Comparison of ENCODE assay signal across 1 cellular context in the genomic region with DNA sequence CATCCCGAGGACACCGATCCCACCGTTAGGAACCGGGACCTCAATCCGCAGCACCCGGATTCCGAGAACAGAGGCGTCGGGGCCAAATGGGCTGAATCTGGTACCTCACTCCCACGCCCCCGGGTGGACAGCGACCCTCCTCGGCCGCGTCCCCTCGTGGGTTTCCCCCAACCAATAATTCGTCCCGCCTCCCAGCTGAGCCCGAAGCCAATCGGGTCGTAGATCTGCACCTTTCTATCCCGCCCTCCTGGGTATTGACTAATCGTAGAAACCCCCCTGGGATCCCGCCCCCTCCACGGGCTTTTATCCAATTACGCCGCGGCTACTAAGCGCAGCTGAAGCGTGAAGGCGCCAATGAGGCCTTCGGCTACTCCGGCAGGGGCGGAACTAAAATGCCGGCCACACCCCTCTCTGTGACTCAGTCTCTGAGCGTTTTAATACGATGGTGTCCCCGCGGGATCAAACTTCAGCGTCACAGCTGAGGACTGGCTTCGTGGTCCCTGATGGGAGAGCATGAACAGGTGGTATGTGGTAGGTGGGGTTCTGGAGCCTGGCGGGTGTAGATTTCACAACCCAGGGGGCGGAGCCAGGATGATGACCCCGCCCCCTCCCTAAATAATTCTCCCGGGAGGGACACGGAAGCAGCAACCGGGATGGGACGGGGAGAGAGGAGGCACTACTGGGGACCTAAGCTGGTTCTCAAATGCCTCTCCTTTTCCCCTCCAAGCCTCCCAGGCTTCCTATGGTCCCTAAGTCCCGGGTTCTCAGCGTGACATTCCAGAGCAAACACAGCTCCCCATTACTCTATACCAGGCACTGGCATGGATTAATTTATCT.
TF ChIP-seq lines count a peak whose summit lies in the region.

A gene with protein sequence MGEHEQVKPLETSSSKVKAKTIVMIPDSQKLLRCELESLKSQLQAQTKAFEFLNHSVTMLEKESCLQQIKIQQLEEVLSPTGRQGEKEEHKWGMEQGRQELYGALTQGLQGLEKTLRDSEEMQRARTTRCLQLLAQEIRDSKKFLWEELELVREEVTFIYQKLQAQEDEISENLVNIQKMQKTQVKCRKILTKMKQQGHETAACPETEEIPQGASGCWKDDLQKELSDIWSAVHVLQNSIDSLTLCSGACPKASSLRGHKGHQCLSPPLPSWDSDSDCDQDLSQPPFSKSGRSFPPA (plus strand): TSS at position 416 of the 837 bp plus-strand sequence. CDS start 88 bp downstream, at position 504.
TSS of gene TMEM205 (minus strand) at position 165 of the 837 bp plus-strand sequence. CDS start 649 bp downstream, outside the sequence.

TF ChIP-seq in HepG2, 621 proteins besides CTCF, POLR2A, EP300 and RAD21 (continues in another document):
- no peak for TF ChIP-seq MTF1 (CRISPR knock-in tag; IDR thresholded peaks at IDR 0.05)
- TF ChIP-seq KLF16 (CRISPR knock-in tag; IDR thresholded peaks at IDR 0.05), result peak in 1 of 2 experiments; percentile 30; a peak in 1 of 4 replicates
- TF ChIP-seq HOXA3 (CRISPR knock-in tag; IDR thresholded peaks at IDR 0.05), result peak; percentile 46; the same call in 1 of the 2 replicates
- TF ChIP-seq ZNF790 (CRISPR knock-in tag; IDR thresholded peaks at IDR 0.05; ENCODE audit: borderline replicate concordance), result peak; percentile 43; the same call in 1 of the 2 replicates
- 0 out of 2 replicates have a peak, but pooled peaks have one; percentile 2 for TF ChIP-seq ZNF768 (CRISPR knock-in tag; IDR thresholded peaks at IDR 0.05)
- TF ChIP-seq, protein P1, sequence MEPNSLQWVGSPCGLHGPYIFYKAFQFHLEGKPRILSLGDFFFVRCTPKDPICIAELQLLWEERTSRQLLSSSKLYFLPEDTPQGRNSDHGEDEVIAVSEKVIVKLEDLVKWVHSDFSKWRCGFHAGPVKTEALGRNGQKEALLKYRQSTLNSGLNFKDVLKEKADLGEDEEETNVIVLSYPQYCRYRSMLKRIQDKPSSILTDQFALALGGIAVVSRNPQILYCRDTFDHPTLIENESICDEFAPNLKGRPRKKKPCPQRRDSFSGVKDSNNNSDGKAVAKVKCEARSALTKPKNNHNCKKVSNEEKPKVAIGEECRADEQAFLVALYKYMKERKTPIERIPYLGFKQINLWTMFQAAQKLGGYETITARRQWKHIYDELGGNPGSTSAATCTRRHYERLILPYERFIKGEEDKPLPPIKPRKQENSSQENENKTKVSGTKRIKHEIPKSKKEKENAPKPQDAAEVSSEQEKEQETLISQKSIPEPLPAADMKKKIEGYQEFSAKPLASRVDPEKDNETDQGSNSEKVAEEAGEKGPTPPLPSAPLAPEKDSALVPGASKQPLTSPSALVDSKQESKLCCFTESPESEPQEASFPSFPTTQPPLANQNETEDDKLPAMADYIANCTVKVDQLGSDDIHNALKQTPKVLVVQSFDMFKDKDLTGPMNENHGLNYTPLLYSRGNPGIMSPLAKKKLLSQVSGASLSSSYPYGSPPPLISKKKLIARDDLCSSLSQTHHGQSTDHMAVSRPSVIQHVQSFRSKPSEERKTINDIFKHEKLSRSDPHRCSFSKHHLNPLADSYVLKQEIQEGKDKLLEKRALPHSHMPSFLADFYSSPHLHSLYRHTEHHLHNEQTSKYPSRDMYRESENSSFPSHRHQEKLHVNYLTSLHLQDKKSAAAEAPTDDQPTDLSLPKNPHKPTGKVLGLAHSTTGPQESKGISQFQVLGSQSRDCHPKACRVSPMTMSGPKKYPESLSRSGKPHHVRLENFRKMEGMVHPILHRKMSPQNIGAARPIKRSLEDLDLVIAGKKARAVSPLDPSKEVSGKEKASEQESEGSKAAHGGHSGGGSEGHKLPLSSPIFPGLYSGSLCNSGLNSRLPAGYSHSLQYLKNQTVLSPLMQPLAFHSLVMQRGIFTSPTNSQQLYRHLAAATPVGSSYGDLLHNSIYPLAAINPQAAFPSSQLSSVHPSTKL (CRISPR knock-in tag; IDR thresholded peaks at IDR 0.05), result peak; percentile 17; the same call in 1 of the 2 replicates
- TF ChIP-seq ZNF605 (CRISPR knock-in tag; IDR thresholded peaks at IDR 0.05), result peak; percentile 66
- no peak for TF ChIP-seq ZNF709 (CRISPR knock-in tag; IDR thresholded peaks at IDR 0.05)
- peak; percentile 93 for TF ChIP-seq NFYC (CRISPR knock-in tag; IDR thresholded peaks at IDR 0.05)
- TF ChIP-seq, protein P2, sequence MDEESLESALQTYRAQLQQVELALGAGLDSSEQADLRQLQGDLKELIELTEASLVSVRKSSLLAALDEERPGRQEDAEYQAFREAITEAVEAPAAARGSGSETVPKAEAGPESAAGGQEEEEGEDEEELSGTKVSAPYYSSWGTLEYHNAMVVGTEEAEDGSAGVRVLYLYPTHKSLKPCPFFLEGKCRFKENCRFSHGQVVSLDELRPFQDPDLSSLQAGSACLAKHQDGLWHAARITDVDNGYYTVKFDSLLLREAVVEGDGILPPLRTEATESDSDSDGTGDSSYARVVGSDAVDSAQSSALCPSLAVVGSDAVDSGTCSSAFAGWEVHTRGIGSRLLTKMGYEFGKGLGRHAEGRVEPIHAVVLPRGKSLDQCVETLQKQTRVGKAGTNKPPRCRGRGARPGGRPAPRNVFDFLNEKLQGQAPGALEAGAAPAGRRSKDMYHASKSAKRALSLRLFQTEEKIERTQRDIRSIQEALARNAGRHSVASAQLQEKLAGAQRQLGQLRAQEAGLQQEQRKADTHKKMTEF (CRISPR knock-in tag; IDR thresholded peaks at IDR 0.05), result peak; percentile 80
- TF ChIP-seq ZNF563 (CRISPR knock-in tag; IDR thresholded peaks at IDR 0.05), result peak; percentile 20; the same call in 1 of the 2 replicates
- no peak for TF ChIP-seq ZNF879 (CRISPR knock-in tag; IDR thresholded peaks at IDR 0.05)
- TF ChIP-seq ZNF430 (CRISPR knock-in tag; IDR thresholded peaks at IDR 0.05), result 0 out of 2 replicates have a peak, but pooled peaks have one; percentile 55
- no peak for TF ChIP-seq BRD4 (CRISPR knock-in tag; IDR thresholded peaks at IDR 0.05)
- peak; percentile 91 for TF ChIP-seq FOSL2 (CRISPR knock-in tag; IDR thresholded peaks at IDR 0.05)
- no peak for TF ChIP-seq WIZ (CRISPR knock-in tag; IDR thresholded peaks at IDR 0.05)
- no peak for TF ChIP-seq ZKSCAN5 (CRISPR knock-in tag; IDR thresholded peaks at IDR 0.05)
- peak; percentile 49; the same call in 1 of the 2 replicates for TF ChIP-seq ZFX (CRISPR knock-in tag; IDR thresholded peaks at IDR 0.05; ENCODE audit: low read depth)
- no peak for TF ChIP-seq ZNF260 (CRISPR knock-in tag; IDR thresholded peaks at IDR 0.05; ENCODE audit: borderline replicate concordance, low read depth)
- TF ChIP-seq CEBPB (IDR thresholded peaks at IDR 0.05; ENCODE audit: borderline replicate concordance, low read depth, low read length), result peak; percentile 78; the same call in 1 of the 2 replicates
- 0 out of 4 replicates have a peak, but pooled peaks have one; percentile 6 to 11 for TF ChIP-seq HMGXB4 (CRISPR knock-in tag; IDR thresholded peaks at IDR 0.05; ENCODE audit: borderline replicate concordance in 1 of 2, low read depth in 1 of 2)
- 0 out of 2 replicates have a peak, but pooled peaks have one; percentile 15 for TF ChIP-seq JUND (CRISPR knock-in tag; IDR thresholded peaks at IDR 0.05)
- peak; percentile 77 for TF ChIP-seq ELF1 (CRISPR knock-in tag; IDR thresholded peaks at IDR 0.05)
- 0 out of 2 replicates have a peak, but pooled peaks have one; percentile 30 for TF ChIP-seq TMF1 (CRISPR knock-in tag; IDR thresholded peaks at IDR 0.05; ENCODE audit: low read depth)
- TF ChIP-seq CEBPZ (IDR thresholded peaks at IDR 0.05; ENCODE audit: low read length), result peak; percentile 85
- TF ChIP-seq HNRNPL (IDR thresholded peaks at IDR 0.05; ENCODE audit: low read depth, low read length), result 0 out of 2 replicates have a peak, but pooled peaks have one; percentile 32
- TF ChIP-seq HNRNPK (IDR thresholded peaks at IDR 0.05; ENCODE audit: low read depth, low read length, poor library complexity, severe bottlenecking), result no peak
- TF ChIP-seq ATF1 (CRISPR knock-in tag; IDR thresholded peaks at IDR 0.05), result peak; percentile 85
- TF ChIP-seq ZBTB3 (CRISPR knock-in tag; IDR thresholded peaks at IDR 0.05; ENCODE audit: borderline replicate concordance, low read depth), result no peak
- 0 out of 2 replicates have a peak, but pooled peaks have one; percentile 4 for TF ChIP-seq KDM6A (CRISPR knock-in tag; IDR thresholded peaks at IDR 0.05; ENCODE audit: low read depth)
- TF ChIP-seq, protein P3, sequence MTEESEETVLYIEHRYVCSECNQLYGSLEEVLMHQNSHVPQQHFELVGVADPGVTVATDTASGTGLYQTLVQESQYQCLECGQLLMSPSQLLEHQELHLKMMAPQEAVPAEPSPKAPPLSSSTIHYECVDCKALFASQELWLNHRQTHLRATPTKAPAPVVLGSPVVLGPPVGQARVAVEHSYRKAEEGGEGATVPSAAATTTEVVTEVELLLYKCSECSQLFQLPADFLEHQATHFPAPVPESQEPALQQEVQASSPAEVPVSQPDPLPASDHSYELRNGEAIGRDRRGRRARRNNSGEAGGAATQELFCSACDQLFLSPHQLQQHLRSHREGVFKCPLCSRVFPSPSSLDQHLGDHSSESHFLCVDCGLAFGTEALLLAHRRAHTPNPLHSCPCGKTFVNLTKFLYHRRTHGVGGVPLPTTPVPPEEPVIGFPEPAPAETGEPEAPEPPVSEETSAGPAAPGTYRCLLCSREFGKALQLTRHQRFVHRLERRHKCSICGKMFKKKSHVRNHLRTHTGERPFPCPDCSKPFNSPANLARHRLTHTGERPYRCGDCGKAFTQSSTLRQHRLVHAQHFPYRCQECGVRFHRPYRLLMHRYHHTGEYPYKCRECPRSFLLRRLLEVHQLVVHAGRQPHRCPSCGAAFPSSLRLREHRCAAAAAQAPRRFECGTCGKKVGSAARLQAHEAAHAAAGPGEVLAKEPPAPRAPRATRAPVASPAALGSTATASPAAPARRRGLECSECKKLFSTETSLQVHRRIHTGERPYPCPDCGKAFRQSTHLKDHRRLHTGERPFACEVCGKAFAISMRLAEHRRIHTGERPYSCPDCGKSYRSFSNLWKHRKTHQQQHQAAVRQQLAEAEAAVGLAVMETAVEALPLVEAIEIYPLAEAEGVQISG (CRISPR knock-in tag; IDR thresholded peaks at IDR 0.05), result 0 out of 2 replicates have a peak, but pooled peaks have one; percentile 19
- 0 out of 2 replicates have a peak, but pooled peaks have one; percentile 15 for TF ChIP-seq ZNF761 (CRISPR knock-in tag; conservative IDR thresholded peaks at IDR 0.05)
- TF ChIP-seq YEATS2 (CRISPR knock-in tag; IDR thresholded peaks at IDR 0.05; ENCODE audit: borderline replicate concordance), result peak; percentile 68; the same call in 1 of the 2 replicates
- peak; percentile 81 for TF ChIP-seq THAP11 (CRISPR knock-in tag; IDR thresholded peaks at IDR 0.05)
- peak; percentile 35; the same call in 1 of the 2 replicates for TF ChIP-seq MIXL1 (CRISPR knock-in tag; IDR thresholded peaks at IDR 0.05)
- TF ChIP-seq KAT8 (CRISPR knock-in tag; IDR thresholded peaks at IDR 0.05), result peak; percentile 64
- 0 out of 2 replicates have a peak, but pooled peaks have one; percentile 51 for TF ChIP-seq PCBP1 (IDR thresholded peaks at IDR 0.05; ENCODE audit: borderline replicate concordance, low read depth, low read length)
